8 cellular contexts compared by ENCODE assay signal in genomic region chr15:80778621-80778963, GRCh38. TPM values are rescaled to one million over a fixed set of nuclear protein-coding genes. Genes with fewer than 3 reads are reported as not detected.
DNase-seq lines count a peak whose midpoint lies in the region; ATAC-seq and TF ChIP-seq lines count a peak whose summit lies in the region.

No MANE protein-coding gene starts in this region.

- BruUV-seq in Calu3 (replicated peaks; lab: Mats Ljungman, UMichigan) (no TSS peak), PC-9 (replicated peaks; lab: Mats Ljungman, UMichigan) (no TSS peak)

- H3K27ac Mint-ChIP-seq in Calu3 (ENCODE audit: unreplicated experiment), result no peak overlapping the region

- peaks cover 36% of the 10 kb centered on the region for H3K4me1 Mint-ChIP-seq in Calu3 (ENCODE audit: low read depth, unreplicated experiment)

- 0 out of 2 replicates have a peak, but pooled peaks cover 13% of the 10 kb centered on the region for H3K79me2 ChIP-seq in PC-9 (ENCODE audit: low read depth)
- peaks cover 15% of the 10 kb centered on the region for H3K79me2 ChIP-seq in fibroblast of lung (ENCODE audit: control insufficient read depth, insufficient read depth, low read length)

- peaks cover 50% of the 10 kb centered on the region for H3K4me1 ChIP-seq in PC-9 (replicated peaks; ENCODE audit: insufficient read depth)
- peaks cover 13% of the 10 kb centered on the region for H3K4me1 ChIP-seq in fibroblast of lung (ENCODE audit: control insufficient read depth, extremely low read depth, insufficient read depth, low read length)

- POLR2A ChIA-PET in PC-9 (lab: Charles Lee; ENCODE audit: unreplicated experiment), result interaction anchor here (0.7 kb wide), 1 partner anchor 82 kb away, joined by 4 read pairs; no protein-coding TSS in a partner anchor

- intact Hi-C loops in Calu3 (cut with micrococcal nuclease; ENCODE audit: unreplicated experiment), result loop anchor here (2.0 to 5.0 kb wide), 2 partner anchors 71 to 78 kb away; no protein-coding TSS in a partner anchor
- intact Hi-C loops in PC-9 (cut with micrococcal nuclease; ENCODE audit: unreplicated experiment), result loop anchor here (1.0 to 2.0 kb wide), 6 partner anchors 51 to 322 kb away; no protein-coding TSS in a partner anchor

- peak overlapping the region; percentile 75; the same call in 1 of the 2 replicates for H3K4me3 ChIP-seq in PC-9
- H3K4me3 ChIP-seq in fibroblast of lung (replicated peaks in 1 of 4; ENCODE audit: control extremely low read depth in 1 of 4, insufficient read depth in 1 of 4, low read depth in 3 of 4, low read length in 4 of 4), result peak overlapping the region in 1 of 4 experiments; percentile 82
- H3K4me3 ChIP-seq in retinal pigment epithelial cell (ENCODE audit: low read length), result peak overlapping the region; percentile 19

- ATAC-seq in GM21528 (IDR thresholded peaks at IDR 0.05; ENCODE audit: low FRiP score, unreplicated experiment), result no peak
- no peak for ATAC-seq in HG03342 (IDR thresholded peaks at IDR 0.05; ENCODE audit: unreplicated experiment)

- peak overlapping the region; percentile 95 for H2AFZ ChIP-seq in PC-9
- H2AFZ ChIP-seq in fibroblast of lung (ENCODE audit: low read length), result no peak overlapping the region

- H3K4me2 ChIP-seq in PC-9 (peak overlapping the region; percentile 95), fibroblast of lung (ENCODE audit: extremely low read depth, insufficient read depth, low read length) (peak overlapping the region; percentile 42)

- DNase-seq in Calu3 (no peak), PC-9 (peak in 1 of 2 experiments; percentile 39), fibroblast of lung (ENCODE audit: low read depth in 2 of 2) (no peak), retinal pigment epithelial cell (ENCODE audit: low read depth) (no peak), NCI-H524 treated with DMSO at 0.1 percent for 48 hours (lab: John Stamatoyannopoulos, UW) (no peak), DMS53 treated with DMSO at 0.1 percent for 48 hours (lab: John Stamatoyannopoulos, UW; ENCODE audit: unreplicated experiment) (no peak)

- CTCF ChIA-PET in Calu3 (lab: Charles Lee), result interaction anchor here (0.8 to 7.1 kb wide), 8 partner anchors 16 to 323 kb away, joined by 3 to 151 read pairs (median 26); no protein-coding TSS in a partner anchor
- CTCF ChIA-PET in PC-9 (lab: Charles Lee), result interaction anchor here (0.8 to 4.5 kb wide), 3 partner anchors 39 to 211 kb away, joined by 4 to 22 read pairs (median 8); no protein-coding TSS in a partner anchor

- peaks cover 46% of the 10 kb centered on the region for H3K27me3 Mint-ChIP-seq in Calu3 (ENCODE audit: unreplicated experiment)

- H3K27ac ChIP-seq in PC-9, result peak overlapping the region; percentile 90
- H3K27ac ChIP-seq in fibroblast of lung (ENCODE audit: insufficient read depth, low read length), result no peak overlapping the region

- H3K27me3 ChIP-seq in PC-9 (ENCODE audit: insufficient read depth, low read depth) (no peaks in the 10 kb centered on the region), fibroblast of lung (ENCODE audit: control insufficient read depth, insufficient read depth, low read length) (no peaks in the 10 kb centered on the region)

- H3K9me2 ChIP-seq in PC-9 (ENCODE audit: insufficient read depth), result no peaks in the 10 kb centered on the region

- 0 out of 2 replicates have a peak, but pooled peaks cover 5% of the 10 kb centered on the region for H3K36me3 ChIP-seq in PC-9 (ENCODE audit: low read depth)
- H3K36me3 ChIP-seq in fibroblast of lung (ENCODE audit: control insufficient read depth, insufficient read depth, low read length), result peaks cover 4% of the 10 kb centered on the region

- TF ChIP-seq CTCF in Calu3 (IDR thresholded peaks at IDR 0.05; ENCODE audit: unreplicated experiment) (no peak), PC-9 (conservative IDR thresholded peaks at IDR 0.05) (no peak), fibroblast of lung (conservative IDR thresholded peaks at IDR 0.05 in 1 of 2, IDR thresholded peaks at IDR 0.05 in 1 of 2; ENCODE audit: low read depth in 1 of 2, low read length in 2 of 2) (no peak), retinal pigment epithelial cell (conservative IDR thresholded peaks at IDR 0.05; ENCODE audit: low read depth, low read length) (no peak)

- peaks cover 20% of the 10 kb centered on the region for H3K36me3 Mint-ChIP-seq in Calu3 (ENCODE audit: insufficient read depth, unreplicated experiment)

- H4K20me1 ChIP-seq in PC-9 (ENCODE audit: insufficient read depth), result no peaks in the 10 kb centered on the region
- H4K20me1 ChIP-seq in fibroblast of lung (ENCODE audit: control insufficient read depth, extremely low read depth, insufficient read depth, low read length), result peaks cover 2% of the 10 kb centered on the region

- H3K9me3 Mint-ChIP-seq in Calu3 (ENCODE audit: low read depth, unreplicated experiment), result no peaks in the 10 kb centered on the region

- H3K9me3 ChIP-seq in PC-9 (ENCODE audit: insufficient read depth, low read depth), result peaks cover 15% of the 10 kb centered on the region
- H3K9me3 ChIP-seq in fibroblast of lung (ENCODE audit: control insufficient read depth, insufficient read depth, low read depth, low read length), result no peaks in the 10 kb centered on the region

- H3K9ac ChIP-seq in fibroblast of lung (ENCODE audit: insufficient read depth, low read length), result no peak overlapping the region

- H3K4me3 Mint-ChIP-seq in Calu3 (ENCODE audit: low read depth, unreplicated experiment), result peak overlapping the region; percentile 82

- H3F3A ChIP-seq in PC-9 (ENCODE audit: insufficient read depth, low read depth), result peaks cover 37% of the 10 kb centered on the region

RNA-seq across cellular contexts. Expression of gene CEMIP, which starts 0.6 kb away (rescaled TPM):
- total RNA-seq in Calu3 (2022) (1.8 and 4.1 TPM in 2 replicates), PC-9 (2021) (0.58 and 0.61 TPM in 2 replicates), fibroblast of lung (324 and 946 TPM in 2 replicates)
- 310 and 1,190 TPM in 2 replicates for polyA plus RNA-seq in fibroblast of lung
- 264 and 1,265 TPM in 2 replicates for polyA plus RNA-seq in fibroblast of lung (2012)
- polyA minus RNA-seq in fibroblast of lung (ENCODE audit: low replicate concordance), result 606 and 2,072 TPM in 2 replicates

Comparison
In these comparisons a context has a peak if more than half of its experiments do, and no peak if none do; other contexts are left out.
1. RNA of gene CEMIP, which starts 0.6 kb away (total RNA-seq): 324 to 946 TPM in fibroblast of lung; 1.8 to 4.1 TPM in Calu3 and 0.58 to 0.61 TPM in PC-9; every median in the first group is over 10 times any median in the second.